ENCODE assay signal across 29 cellular contexts in the genomic region with DNA sequence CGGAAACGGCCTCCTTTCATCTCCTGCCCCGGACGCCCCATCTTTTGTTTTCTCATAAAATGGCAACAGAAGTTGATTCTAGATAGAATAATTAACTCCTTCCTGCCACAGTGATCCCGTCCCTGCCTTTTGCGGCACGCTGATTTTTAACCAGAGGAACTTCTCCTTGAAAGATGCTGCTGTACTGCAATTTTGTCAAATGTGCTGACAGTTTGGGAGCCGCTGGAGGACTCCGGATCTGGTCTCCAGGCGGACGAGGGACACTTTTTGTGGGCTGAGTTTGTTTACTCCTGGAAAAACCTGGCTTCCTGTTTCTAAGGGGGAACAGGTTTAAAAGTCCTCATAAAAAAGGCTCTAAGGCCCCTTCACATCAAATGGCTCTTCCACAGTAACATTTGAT. TPM values are rescaled to one million over a fixed set of nuclear protein-coding genes. Genes with fewer than 3 reads are reported as not detected.
"Had no signal": no experiment of that assay in that cellular context is flagged by ENCODE, and none has a peak within 500 bp of the region (broad histone marks: within the 10 kb centered on the region; RNA-seq: fewer than 3 reads in every experiment).

No MANE protein-coding gene starts in this region.

- H3K4me3 Mint-ChIP-seq: effector memory CD8-positive, alpha-beta T cell; immature natural killer cell; memory B cell; naive B cell; natural killer cell treated with Interleukin-12 subunit alpha and Interleukin-12 subunit beta and Interleukin-15 and Interleukin-18, amount 100 ng/mL, for 72 hours; stimulated activated naive B cell treated with anti-CD40 and anti-IgM and Interleukin-4, amounts not matched to agents 10 μg/mL and 1 μg/mL and 100 μg/mL, for 72 hours; stimulated activated naive CD8-positive, alpha-beta T cell treated with anti-CD3 and anti-CD28 coated beads, Interleukin-15, Interleukin-2, amounts not matched to agents 100 ng/mL and 50 ng/mL, for 24 hours had no signal

- H3K4me3 ChIP-seq: esophagus squamous epithelium, heart right ventricle, lung, mucosa of descending colon, prostate gland, right atrium auricular region, spleen, thoracic aorta, tibial nerve, upper lobe of right lung, uterus had no signal

- DNase-seq: cerebellar nuclear complex; cortex of kidney; effector memory CD8-positive, alpha-beta T cell; erythroblast; esophagus squamous epithelium; foreskin melanocyte; glutamatergic neuron; heart right ventricle; hypothalamus; immature natural killer cell; mucosa of descending colon; naive B cell; spleen; stimulated activated naive B cell treated with anti-CD40 and anti-IgM and Interleukin-4, amounts not matched to agents 10 μg/mL and 1 μg/mL and 100 μg/mL, for 72 hours; upper lobe of right lung; uterus had no signal

- H3K27ac Mint-ChIP-seq: effector memory CD8-positive, alpha-beta T cell; immature natural killer cell; memory B cell; naive B cell; natural killer cell treated with Interleukin-12 subunit alpha and Interleukin-12 subunit beta and Interleukin-15 and Interleukin-18, amount 100 ng/mL, for 72 hours; stimulated activated naive B cell treated with anti-CD40 and anti-IgM and Interleukin-4, amounts not matched to agents 10 μg/mL and 1 μg/mL and 100 μg/mL, for 72 hours; stimulated activated naive CD8-positive, alpha-beta T cell treated with anti-CD3 and anti-CD28 coated beads, Interleukin-15, Interleukin-2, amounts not matched to agents 100 ng/mL and 50 ng/mL, for 24 hours had no signal

- H3K9me3 ChIP-seq: esophagus squamous epithelium, mucosa of descending colon, prostate gland, uterus had no signal

- H3K27ac ChIP-seq: esophagus squamous epithelium, heart right ventricle, parathyroid adenoma, prostate gland, right atrium auricular region, spleen, thoracic aorta, tibial nerve, upper lobe of right lung, uterus had no signal

- H3K27me3 ChIP-seq: right atrium auricular region, tibial nerve, uterus had no signal

- H3K27me3 Mint-ChIP-seq: effector memory CD8-positive, alpha-beta T cell had no signal

- H3K9me3 Mint-ChIP-seq: immature natural killer cell had no signal

- ATAC-seq: effector memory CD8-positive, alpha-beta T cell; heart right ventricle; left lobe of liver; mucosa of descending colon; sciatic nerve; stimulated activated naive B cell treated with anti-CD40 and anti-IgM and Interleukin-4, amounts not matched to agents 10 μg/mL and 1 μg/mL and 100 μg/mL, for 72 hours; upper lobe of right lung had no signal

- H3K4me1 Mint-ChIP-seq: immature natural killer cell; memory B cell; naive B cell; stimulated activated naive B cell treated with anti-CD40 and anti-IgM and Interleukin-4, amounts not matched to agents 10 μg/mL and 1 μg/mL and 100 μg/mL, for 72 hours had no signal

- H3K36me3 ChIP-seq: esophagus squamous epithelium, heart right ventricle, prostate gland, right atrium auricular region, spleen, thoracic aorta, tibial nerve, upper lobe of right lung, uterus had no signal

- H3K36me3 Mint-ChIP-seq: immature natural killer cell; memory B cell; natural killer cell treated with Interleukin-12 subunit alpha and Interleukin-12 subunit beta and Interleukin-15 and Interleukin-18, amount 100 ng/mL, for 72 hours; stimulated activated naive B cell treated with anti-CD40 and anti-IgM and Interleukin-4, amounts not matched to agents 10 μg/mL and 1 μg/mL and 100 μg/mL, for 72 hours had no signal

- H3K4me1 ChIP-seq: heart right ventricle, parathyroid adenoma, prostate gland, right atrium auricular region, spleen, tibial nerve, upper lobe of right lung, uterus had no signal

RNA-seq across cellular contexts. Expression of gene FZD10, which starts 15.4 kb away (rescaled TPM):
- total RNA-seq: left lobe of liver; liver; natural killer cell treated with Interleukin-12 subunit alpha and Interleukin-12 subunit beta and Interleukin-15 and Interleukin-18, amount 100 ng/mL, for 72 hours; osteoblast had no signal
- polyA plus RNA-seq: immature natural killer cell had no signal
